8 cellular contexts compared by ENCODE assay signal in genomic region chr2:97589257-97589597, GRCh38. TPM values are rescaled to one million over a fixed set of nuclear protein-coding genes. Genes with fewer than 3 reads are reported as not detected.
DNase-seq lines count a peak whose midpoint lies in the region; ATAC-seq, FAIRE-seq and TF ChIP-seq lines count a peak whose summit lies in the region.
"Not testable (repeated sequence)": the region's sequence is repeated elsewhere in the genome, so short reads cannot be mapped to it uniquely, and the experiment has no call there.

No MANE protein-coding gene starts in this region.

- H3K27me3 ChIP-seq in CD8-positive, alpha-beta memory T cell (ENCODE audit: insufficient read depth, low read length, poor library complexity, severe bottlenecking); astrocyte (ENCODE audit: insufficient read depth, low read length); esophagus muscularis mucosa; liver (ENCODE audit: control insufficient read depth in 4 of 4, insufficient read depth in 4 of 4, low read length in 3 of 4); pancreas; tibial nerve: not testable (repeated sequence)

- intact Hi-C loops in esophagus muscularis mucosa (cut with DNase I); pancreas (cut with DNase I): not testable (repeated sequence)

- not testable (repeated sequence) for TF ChIP-seq RAD21 in liver (IDR thresholded peaks at IDR 0.05)

- TF ChIP-seq EP300 in esophagus muscularis mucosa (IDR thresholded peaks at IDR 0.05); tibial nerve (IDR thresholded peaks at IDR 0.05): not testable (repeated sequence)

- CTCF ChIA-PET in CD8-positive, alpha-beta memory T cell (lab: Charles Lee), result interaction anchor here (2.8 to 2.9 kb wide), 2 partner anchors 74 to 109 kb away, joined by 19 to 78 read pairs; partner anchors contain the start of gene ACTR1B

- H3K4me1 Mint-ChIP-seq in CD8-positive, alpha-beta memory T cell, result peaks cover 5 to 10% (median 10%) of the 10 kb centered on the region in 3 donors
- H3K4me1 Mint-ChIP-seq in T-helper 17 cell; astrocyte (ENCODE audit: low read depth, unreplicated experiment): not testable (repeated sequence)

- not testable (repeated sequence) for H4K20me1 ChIP-seq in astrocyte (ENCODE audit: insufficient read depth, low read length)

- H3K27me3 Mint-ChIP-seq in CD8-positive, alpha-beta memory T cell; T-helper 17 cell; astrocyte (ENCODE audit: low read depth, unreplicated experiment): not testable (repeated sequence)

- H3K27ac Mint-ChIP-seq in CD8-positive, alpha-beta memory T cell, result peak overlapping the region; percentile 94 to 99 (median 98)
- H3K27ac Mint-ChIP-seq in T-helper 17 cell (peak overlapping the region; percentile 95), astrocyte (ENCODE audit: unreplicated experiment) (peak overlapping the region; percentile 93)

- peak overlapping the region; percentile 93 for H2AFZ ChIP-seq in astrocyte (ENCODE audit: low read depth, low read length)

- H3K9me3 Mint-ChIP-seq in CD8-positive, alpha-beta memory T cell; astrocyte (ENCODE audit: unreplicated experiment): not testable (repeated sequence)

- H3K9me3 ChIP-seq in CD8-positive, alpha-beta memory T cell (ENCODE audit: low read length); T-helper 17 cell (ENCODE audit: control insufficient read depth, low read length, poor library complexity, severe bottlenecking); astrocyte (ENCODE audit: insufficient read depth, low read depth, low read length); esophagus muscularis mucosa; liver (ENCODE audit: control insufficient read depth in 4 of 4, low read length in 3 of 4); pancreas; tibial nerve: not testable (repeated sequence)

- WGBS in esophagus muscularis mucosa, result no CpG with 5 or more reads among the region's 14 CpGs
- under 1% methylated on average over 11 of the region's 14 CpGs for WGBS in liver
- WGBS in pancreas, 2 donors, result 2 to 3% methylated on average over 10 of the region's 14 CpGs
- WGBS in tibial nerve, 2 donors, result 9% methylated on average over 4 of the region's 14 CpGs; no CpG with 5 or more reads in 1 of the 2 donors

- peaks cover 0 to 12% (median 0%) of the 10 kb centered on the region in 3 donors for H3K36me3 Mint-ChIP-seq in CD8-positive, alpha-beta memory T cell
- not testable (repeated sequence) for H3K36me3 Mint-ChIP-seq in T-helper 17 cell (ENCODE audit: low read depth); astrocyte (ENCODE audit: low read depth, unreplicated experiment)

- peak overlapping the region; percentile 97 to 100 (median 98) for H3K4me3 Mint-ChIP-seq in CD8-positive, alpha-beta memory T cell
- H3K4me3 Mint-ChIP-seq in T-helper 17 cell (peak overlapping the region; percentile 98), astrocyte (ENCODE audit: unreplicated experiment) (peak overlapping the region; percentile 100)

- TF ChIP-seq POLR2A in esophagus muscularis mucosa (IDR thresholded peaks at IDR 0.05; ENCODE audit: low read depth); tibial nerve (IDR thresholded peaks at IDR 0.05): not testable (repeated sequence)

- H3K9ac ChIP-seq in astrocyte (ENCODE audit: low read length), result peak overlapping the region; percentile 84
- peak overlapping the region in 1 of 2 donors; percentile 53 for H3K9ac ChIP-seq in liver (ENCODE audit: low read depth in 1 of 2, low read length in 2 of 2)

- H3K79me2 ChIP-seq in astrocyte (ENCODE audit: insufficient read depth, low read length), result not testable (repeated sequence)

- TF ChIP-seq CTCF in astrocyte (IDR thresholded peaks at IDR 0.05; ENCODE audit: insufficient read depth, low read depth, low read length); esophagus muscularis mucosa (IDR thresholded peaks at IDR 0.05); liver (IDR thresholded peaks at IDR 0.05; ENCODE audit: low read depth, low read length, missing input control); pancreas (IDR thresholded peaks at IDR 0.05); tibial nerve (IDR thresholded peaks at IDR 0.05): not testable (repeated sequence)

- H3K36me3 ChIP-seq in CD8-positive, alpha-beta memory T cell (ENCODE audit: insufficient read depth, low read length); astrocyte (ENCODE audit: insufficient read depth, low read length); esophagus muscularis mucosa; liver (ENCODE audit: control insufficient read depth in 4 of 4, insufficient read depth in 3 of 4, low read depth in 1 of 4, low read length in 3 of 4); pancreas; tibial nerve: not testable (repeated sequence)

- not testable (repeated sequence) for H3K4me1 ChIP-seq in CD8-positive, alpha-beta memory T cell (ENCODE audit: insufficient read depth, low read length); astrocyte (ENCODE audit: insufficient read depth, low read length); esophagus muscularis mucosa; liver (ENCODE audit: control insufficient read depth in 4 of 4, insufficient read depth in 4 of 4, low read length in 3 of 4); pancreas; tibial nerve

- not testable (repeated sequence) for FAIRE-seq in astrocyte (lab: Jason Lieb, UNC); pancreas (lab: Jason Lieb, UNC)

- H3K27ac ChIP-seq in CD8-positive, alpha-beta memory T cell (ENCODE audit: low read depth, low read length), result peak overlapping the region; percentile 74
- H3K27ac ChIP-seq in astrocyte (ENCODE audit: low read depth, low read length), result peak overlapping the region; percentile 33
- H3K27ac ChIP-seq in esophagus muscularis mucosa (replicated peaks in 1 of 4), result peak overlapping the region; percentile 74 to 96 (median 92)
- peak overlapping the region; percentile 70 to 76 for H3K27ac ChIP-seq in liver (ENCODE audit: low read depth in 1 of 2, low read length in 2 of 2)
- H3K27ac ChIP-seq in pancreas, result peak overlapping the region in 3 of 4 donors; percentile 77 to 92 (median 84)
- peak overlapping the region; percentile 66 to 94 (median 82) for H3K27ac ChIP-seq in tibial nerve

- POLR2A ChIA-PET in CD8-positive, alpha-beta memory T cell (lab: Charles Lee), result interaction anchor here (1.2 to 2.5 kb wide), 2 partner anchors 56 to 74 kb away, joined by 5 to 13 read pairs; partner anchors contain the start of genes ACTR1B and COX5B

- peak overlapping the region; percentile 60 for H3K4me3 ChIP-seq in CD8-positive, alpha-beta memory T cell (ENCODE audit: low read length)
- peak overlapping the region; percentile 78 for H3K4me3 ChIP-seq in astrocyte (ENCODE audit: insufficient read depth, low read depth, low read length)
- H3K4me3 ChIP-seq in esophagus muscularis mucosa, result peak overlapping the region; percentile 61 to 82 (median 67)
- H3K4me3 ChIP-seq in liver (ENCODE audit: low read depth in 1 of 3, low read length in 3 of 3), result peak overlapping the region; percentile 40 to 76 (median 42)
- peak overlapping the region in 3 of 4 donors; percentile 28 to 59 (median 41) for H3K4me3 ChIP-seq in pancreas
- peak overlapping the region; percentile 45 to 75 (median 52) for H3K4me3 ChIP-seq in tibial nerve

- not testable (repeated sequence) for DNase-seq in CD8-positive, alpha-beta memory T cell; T-helper 17 cell; astrocyte (ENCODE audit: low read depth); esophagus muscularis mucosa (ENCODE audit: extremely low spot score); tibial nerve (ENCODE audit: low spot score in 2 of 2)
- DNase-seq in pancreas, result peak in 2 of 6 donors; percentile 15 to 43

- peak overlapping the region; percentile 88 for H3K4me2 ChIP-seq in astrocyte (ENCODE audit: low read length)

- ATAC-seq in HG03457 (IDR thresholded peaks at IDR 0.05; ENCODE audit: unreplicated experiment), result peak; percentile 36
- not testable (repeated sequence) for ATAC-seq in T-helper 17 cell
- ATAC-seq in pancreas, result peak in 1 of 4 donors; percentile 3

RNA-seq across cellular contexts. Expression of gene ANKRD36B, which starts 0.5 kb away (rescaled TPM):
- 10 to 100 TPM; 20.1 to 24.0 TPM for total RNA-seq in CD8-positive, alpha-beta memory T cell
- 21.7 TPM for polyA plus RNA-seq in CD8-positive, alpha-beta memory T cell
- total RNA-seq in T-helper 17 cell (10 to 100 TPM; 66.6 to 74.4 TPM), astrocyte (15.3 and 20.0 TPM in 2 replicates), esophagus muscularis mucosa (10 to 100 TPM in 3 of 4 donors, 1 to 10 TPM in 1; 9.4 to 25.7 (median 15.0) TPM), liver (1 to 10 TPM; 6.5 to 9.2 TPM), pancreas (10 to 100 TPM in 5 of 6 donors, 1 to 10 TPM in 1; 6.3 to 15.6 (median 13.3) TPM), tibial nerve (10 to 100 TPM; 56.6 to 87.5 (median 71.4) TPM)
- polyA plus RNA-seq in liver (1 to 10 TPM in 1 of 2 donors, under 1 TPM in 1; 0.58 to 3.4 TPM), pancreas (10 to 100 TPM; 35.6 to 45.9 TPM)

RNA-seq across cellular contexts. Expression of gene COX5B, which starts 56.6 kb away (rescaled TPM):
- total RNA-seq in CD8-positive, alpha-beta memory T cell, result 100 to 1,000 TPM; 197 to 205 TPM
- polyA plus RNA-seq in CD8-positive, alpha-beta memory T cell, result 334 TPM
- total RNA-seq in T-helper 17 cell, result 100 to 1,000 TPM; 112 to 122 TPM
- 213 and 228 TPM in 2 replicates for total RNA-seq in astrocyte
- 100 to 1,000 TPM; 382 to 507 (median 481) TPM for total RNA-seq in esophagus muscularis mucosa
- total RNA-seq in liver, result 100 to 1,000 TPM; 103 to 241 TPM
- polyA plus RNA-seq in liver, result 100 to 1,000 TPM; 288 to 423 TPM
- 100 to 1,000 TPM in 3 of 6 donors, 10 to 100 TPM in 3; 73.5 to 109 (median 96.2) TPM for total RNA-seq in pancreas
- 100 to 1,000 TPM; 210 to 214 TPM for polyA plus RNA-seq in pancreas
- total RNA-seq in tibial nerve, result 100 to 1,000 TPM; 248 to 409 (median 335) TPM

Comparison
In these comparisons a context has a peak if more than half of its experiments do, and no peak if none do; other contexts are left out.
1. H3K27ac ChIP-seq: peak in every context shown above with its lines; median percentile 92 in esophagus muscularis mucosa; 84 in pancreas; 82 in tibial nerve; 74 in CD8-positive, alpha-beta memory T cell; 73 in liver; 33 in astrocyte.